Comparison of ENCODE assay signal across 12 cellular contexts in the genomic region with DNA sequence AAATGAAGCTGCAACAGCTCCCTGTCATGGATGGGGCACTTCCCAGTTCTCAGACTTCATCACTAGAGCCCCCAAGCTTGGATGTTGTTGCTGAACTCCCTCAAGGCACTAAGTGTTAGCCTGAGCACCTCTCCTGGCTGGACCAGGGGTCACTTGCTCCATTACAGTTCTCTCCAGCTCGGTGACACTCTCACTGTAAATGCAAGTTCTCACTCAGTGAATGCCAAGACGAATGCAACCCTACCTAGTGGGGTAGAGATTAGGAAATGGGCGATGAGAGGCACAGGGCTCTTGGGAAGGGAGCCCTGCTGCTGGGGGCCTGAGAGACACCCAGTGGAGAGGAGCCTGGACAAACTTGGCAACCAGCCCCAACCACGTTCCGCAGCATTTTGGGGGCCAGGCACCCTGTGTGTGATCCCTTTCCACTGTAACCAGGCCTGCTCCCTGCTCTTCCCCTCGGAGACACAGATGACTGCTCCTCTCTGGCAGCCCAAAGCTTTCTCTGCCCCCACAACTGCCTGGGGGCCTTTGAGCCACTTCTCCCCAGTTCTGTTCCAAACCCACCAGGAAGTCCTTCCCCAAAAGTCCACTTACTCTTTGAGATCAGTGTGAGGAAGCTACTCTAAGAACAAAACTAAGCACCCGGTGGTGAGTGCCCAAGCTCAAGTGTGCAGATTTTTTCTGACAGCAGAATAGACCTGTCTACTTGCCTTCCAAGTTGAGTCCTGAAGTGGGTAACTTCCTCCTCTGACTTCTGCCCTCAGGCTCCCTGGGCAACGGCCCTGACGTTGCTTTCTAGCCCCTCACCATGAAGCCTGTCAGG. TPM values are rescaled to one million over a fixed set of nuclear protein-coding genes. Genes with fewer than 3 reads are reported as not detected.
DNase-seq lines count a peak whose midpoint lies in the region; TF ChIP-seq lines count a peak whose summit lies in the region.
"Had no signal": no experiment of that assay in that cellular context is flagged by ENCODE, and none has a peak within 500 bp of the region (broad histone marks: within the 10 kb centered on the region; RNA-seq: fewer than 3 reads in every experiment).

No MANE protein-coding gene starts in this region.

- H3K27me3 Mint-ChIP-seq in CD14-positive monocyte (ENCODE audit: low read depth in 3 of 3) = peaks cover 0 to 2% (median 0%) of the 10 kb centered on the region in 3 donors
- peaks cover 5% of the 10 kb centered on the region for H3K27me3 Mint-ChIP-seq in neural progenitor cell (ENCODE audit: insufficient read depth, low read depth)

- intact Hi-C loops in CD14-positive monocyte (cut with micrococcal nuclease) = no loop called here

- H3K4me3 ChIP-seq in Karpas-422 (ENCODE audit: low read length) (peak overlapping the region; percentile 48), neural progenitor cell (no peak overlapping the region)

- no peaks in the 10 kb centered on the region for H4K20me1 ChIP-seq in Karpas-422 (ENCODE audit: insufficient read depth, low read depth, low read length)
- H4K20me1 ChIP-seq in neural progenitor cell (ENCODE audit: low read depth) = no peaks in the 10 kb centered on the region

- H3K9ac ChIP-seq in Karpas-422 (ENCODE audit: low read length) (peak overlapping the region; percentile 61), neural progenitor cell (no peak overlapping the region)
- H3K9ac ChIP-seq: parathyroid adenoma had no signal

- H2AFZ ChIP-seq in Karpas-422 (ENCODE audit: low read length) = no peak overlapping the region
- no peak overlapping the region for H2AFZ ChIP-seq in neural progenitor cell (replicated peaks)
- H2AFZ ChIP-seq: parathyroid adenoma had no signal

- no peaks in the 10 kb centered on the region for H3K27me3 ChIP-seq in Karpas-422 (ENCODE audit: low read length)
- H3K27me3 ChIP-seq in neural progenitor cell = no peaks in the 10 kb centered on the region

- H3K79me2 ChIP-seq in Karpas-422 (ENCODE audit: low read length) (no peaks in the 10 kb centered on the region), neural progenitor cell (ENCODE audit: low read depth) (no peaks in the 10 kb centered on the region)
- H3K79me2 ChIP-seq: parathyroid adenoma had no signal

- H3K36me3 ChIP-seq in Karpas-422 (ENCODE audit: insufficient read depth, low read length) (no peaks in the 10 kb centered on the region), neural progenitor cell (no peaks in the 10 kb centered on the region)

- H3K27ac ChIP-seq in Karpas-422 (ENCODE audit: low read length) = peak overlapping the region; percentile 87
- H3K27ac ChIP-seq in cingulate gyrus (ENCODE audit: low read depth, low read length) = peak overlapping the region; percentile 49
- H3K27ac ChIP-seq in neural progenitor cell = no peak overlapping the region
- H3K27ac ChIP-seq: parathyroid adenoma had no signal

- DNase-seq in CD14-positive monocyte (ENCODE audit: low spot score) = no peak
- peak; percentile 77 for DNase-seq in Karpas-422
- DNase-seq in neural progenitor cell (ENCODE audit: low spot score) = no peak
- DNase-seq in iPS-NIHi11 (ENCODE audit: low spot score) = no peak
- no peak for DNase-seq in activated CD4-positive, alpha-beta T cell treated with anti-CD3 and anti-CD28 coated beads, Interleukin-2, amount 50 U/mL, for 1 hour
- DNase-seq in COLO668 (lab: John Stamatoyannopoulos, UW; ENCODE audit: unreplicated experiment) = no peak
- DNase-seq in GM13977 (ENCODE audit: low spot score) = no peak
- DNase-seq: SW 1271 had no signal

- H3K9me3 Mint-ChIP-seq in CD14-positive monocyte (peaks cover 0 to 2% (median 0%) of the 10 kb centered on the region in 7 donors), neural progenitor cell (no peaks in the 10 kb centered on the region)
- H3K9me3 Mint-ChIP-seq: activated T-helper 1 cell treated with anti-CD3 and anti-CD28 coated beads, Interleukin-12 subunit alpha, Interleukin-12 subunit beta, Interleukin-2, Interleukin-4 antibody, amounts not matched to agents 30 ng/mL and 10 ng/mL and 1 ng/mL, durations not matched to agents 14 hours and 24 hours and 36 hours had no signal

- TF ChIP-seq CTCF in CD14-positive monocyte (IDR thresholded peaks at IDR 0.05) (no peak), neural progenitor cell (IDR thresholded peaks at IDR 0.05) (no peak), GM13977 (IDR thresholded peaks at IDR 0.05; ENCODE audit: extremely low read depth, insufficient read depth, missing control alignments) (no peak)

- peak overlapping the region; percentile 21 to 84 (median 71) for H3K27ac Mint-ChIP-seq in CD14-positive monocyte
- peak overlapping the region; percentile 3 for H3K27ac Mint-ChIP-seq in neural progenitor cell
- H3K27ac Mint-ChIP-seq: activated T-helper 1 cell treated with anti-CD3 and anti-CD28 coated beads, Interleukin-12 subunit alpha, Interleukin-12 subunit beta, Interleukin-2, Interleukin-4 antibody, amounts not matched to agents 30 ng/mL and 10 ng/mL and 1 ng/mL, durations not matched to agents 14 hours and 24 hours and 36 hours had no signal

- H3K4me3 Mint-ChIP-seq in CD14-positive monocyte (no peak overlapping the region), neural progenitor cell (no peak overlapping the region)
- H3K4me3 Mint-ChIP-seq: activated T-helper 1 cell treated with anti-CD3 and anti-CD28 coated beads, Interleukin-12 subunit alpha, Interleukin-12 subunit beta, Interleukin-2, Interleukin-4 antibody, amounts not matched to agents 30 ng/mL and 10 ng/mL and 1 ng/mL, durations not matched to agents 14 hours and 24 hours and 36 hours had no signal

- no peaks in the 10 kb centered on the region for H3K9me2 ChIP-seq in Karpas-422 (replicated peaks; ENCODE audit: insufficient read depth, low read length)

- H3K4me2 ChIP-seq in Karpas-422 (ENCODE audit: low read depth, low read length, poor library complexity, severe bottlenecking) (peak overlapping the region; percentile 72), neural progenitor cell (no peak overlapping the region)

- peaks cover 73% of the 10 kb centered on the region for H3K4me1 ChIP-seq in Karpas-422 (ENCODE audit: low read length)
- peaks cover 34% of the 10 kb centered on the region for H3K4me1 ChIP-seq in neural progenitor cell

- no peaks in the 10 kb centered on the region for H3K9me3 ChIP-seq in Karpas-422 (ENCODE audit: low read length)
- no peaks in the 10 kb centered on the region for H3K9me3 ChIP-seq in neural progenitor cell (ENCODE audit: low read depth)

- H3K4me1 Mint-ChIP-seq in CD14-positive monocyte (peaks cover 52% of the 10 kb centered on the region), neural progenitor cell (peaks cover 58% of the 10 kb centered on the region)

- H3K36me3 Mint-ChIP-seq in CD14-positive monocyte = peaks cover 30 to 31% of the 10 kb centered on the region in 2 donors
- peaks cover 25% of the 10 kb centered on the region for H3K36me3 Mint-ChIP-seq in neural progenitor cell

- H3F3A ChIP-seq in neural progenitor cell (ENCODE audit: low read depth) = peaks cover 29% of the 10 kb centered on the region

- in situ Hi-C loops in GM13977 (cut with MboI; ENCODE audit: low pct_unique_long_range_greater_than_20kb, low sequenced_read_pairs, unreplicated experiment) = no loop called here

RNA-seq across cellular contexts. Expression of gene SELPLG, which starts 8.0 kb away (rescaled TPM):
- polyA plus RNA-seq in CD14-positive monocyte = 100 to 1,000 TPM; 247 to 349 TPM
- 0.97 and 2.5 TPM in 2 replicates for total RNA-seq in Karpas-422 (2014; rRNA removed; shearing (Covaris generic); ENCODE audit: low replicate concordance)
- total RNA-seq in neural progenitor cell (ENCODE audit: low replicate concordance) = not detected in 2 replicates

RNA-seq across cellular contexts. Expression of gene TMEM119, which starts 43.8 kb away (rescaled TPM):
- under 1 TPM; 0.18 to 0.56 TPM for polyA plus RNA-seq in CD14-positive monocyte
- not detected in 2 replicates for total RNA-seq in Karpas-422 (2014; rRNA removed; shearing (Covaris generic); ENCODE audit: low replicate concordance)
- total RNA-seq in neural progenitor cell (ENCODE audit: low replicate concordance) = 0.97 and 2.0 TPM in 2 replicates
- total RNA-seq: activated T-helper 1 cell treated with anti-CD3 and anti-CD28 coated beads, Interleukin-12 subunit alpha, Interleukin-12 subunit beta, Interleukin-2, Interleukin-4 antibody, amounts not matched to agents 30 ng/mL and 10 ng/mL and 1 ng/mL, durations not matched to agents 14 hours and 24 hours and 36 hours; dermis microvascular lymphatic vessel endothelial cell had no signal
